Comparison of ENCODE assay signal across 1 cellular context in genomic region chr6:7270320-7271204, GRCh38.
TF ChIP-seq lines count a peak whose summit lies in the region.

No MANE protein-coding gene starts in this region.

TF ChIP-seq in HepG2, 621 proteins besides CTCF, POLR2A, EP300 and RAD21 (continued from another document and continues in another):
- TF ChIP-seq, protein P1, sequence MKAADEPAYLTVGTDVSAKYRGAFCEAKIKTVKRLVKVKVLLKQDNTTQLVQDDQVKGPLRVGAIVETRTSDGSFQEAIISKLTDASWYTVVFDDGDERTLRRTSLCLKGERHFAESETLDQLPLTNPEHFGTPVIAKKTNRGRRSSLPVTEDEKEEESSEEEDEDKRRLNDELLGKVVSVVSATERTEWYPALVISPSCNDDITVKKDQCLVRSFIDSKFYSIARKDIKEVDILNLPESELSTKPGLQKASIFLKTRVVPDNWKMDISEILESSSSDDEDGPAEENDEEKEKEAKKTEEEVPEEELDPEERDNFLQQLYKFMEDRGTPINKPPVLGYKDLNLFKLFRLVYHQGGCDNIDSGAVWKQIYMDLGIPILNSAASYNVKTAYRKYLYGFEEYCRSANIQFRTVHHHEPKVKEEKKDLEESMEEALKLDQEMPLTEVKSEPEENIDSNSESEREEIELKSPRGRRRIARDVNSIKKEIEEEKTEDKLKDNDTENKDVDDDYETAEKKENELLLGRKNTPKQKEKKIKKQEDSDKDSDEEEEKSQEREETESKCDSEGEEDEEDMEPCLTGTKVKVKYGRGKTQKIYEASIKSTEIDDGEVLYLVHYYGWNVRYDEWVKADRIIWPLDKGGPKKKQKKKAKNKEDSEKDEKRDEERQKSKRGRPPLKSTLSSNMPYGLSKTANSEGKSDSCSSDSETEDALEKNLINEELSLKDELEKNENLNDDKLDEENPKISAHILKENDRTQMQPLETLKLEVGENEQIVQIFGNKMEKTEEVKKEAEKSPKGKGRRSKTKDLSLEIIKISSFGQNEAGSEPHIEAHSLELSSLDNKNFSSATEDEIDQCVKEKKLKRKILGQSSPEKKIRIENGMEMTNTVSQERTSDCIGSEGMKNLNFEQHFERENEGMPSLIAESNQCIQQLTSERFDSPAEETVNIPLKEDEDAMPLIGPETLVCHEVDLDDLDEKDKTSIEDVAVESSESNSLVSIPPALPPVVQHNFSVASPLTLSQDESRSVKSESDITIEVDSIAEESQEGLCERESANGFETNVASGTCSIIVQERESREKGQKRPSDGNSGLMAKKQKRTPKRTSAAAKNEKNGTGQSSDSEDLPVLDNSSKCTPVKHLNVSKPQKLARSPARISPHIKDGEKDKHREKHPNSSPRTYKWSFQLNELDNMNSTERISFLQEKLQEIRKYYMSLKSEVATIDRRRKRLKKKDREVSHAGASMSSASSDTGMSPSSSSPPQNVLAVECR (CRISPR knock-in tag; IDR thresholded peaks at IDR 0.05; ENCODE audit: borderline replicate concordance) = peak; percentile 78
- TF ChIP-seq SRY (CRISPR knock-in tag; IDR thresholded peaks at IDR 0.05) (no peak), FOSL2 (CRISPR knock-in tag; IDR thresholded peaks at IDR 0.05) (peak; percentile 29), LCORL (IDR thresholded peaks at IDR 0.05) (no peak), LCORL (CRISPR knock-in tag; IDR thresholded peaks at IDR 0.05) (peak; percentile 94), ZNF263 (CRISPR knock-in tag; IDR thresholded peaks at IDR 0.05) (0 out of 2 replicates have a peak, but pooled peaks have one; percentile 11), GATAD2A (CRISPR knock-in tag; IDR thresholded peaks at IDR 0.05) (peak; percentile 44), TCF7 (IDR thresholded peaks at IDR 0.05; ENCODE audit: low read depth) (0 out of 2 replicates have a peak, but pooled peaks have one; percentile 4), ZNF235 (CRISPR knock-in tag; IDR thresholded peaks at IDR 0.05; ENCODE audit: borderline replicate concordance) (no peak), HNF4G (IDR thresholded peaks at IDR 0.05; ENCODE audit: borderline replicate concordance, low read depth, low read length) (peak; percentile 97), HNF4G (CRISPR knock-in tag; IDR thresholded peaks at IDR 0.05; ENCODE audit: borderline replicate concordance, low read depth) (peak; percentile 90; the same call in 1 of the 2 replicates), E2F1 (CRISPR knock-in tag; IDR thresholded peaks at IDR 0.05) (no peak), REXO4 (CRISPR knock-in tag; IDR thresholded peaks at IDR 0.05; ENCODE audit: borderline replicate concordance) (no peak), XBP1 (CRISPR knock-in tag; IDR thresholded peaks at IDR 0.05) (no peak), HNRNPL (IDR thresholded peaks at IDR 0.05; ENCODE audit: low read depth, low read length) (peak; percentile 95), CENPT (CRISPR knock-in tag; IDR thresholded peaks at IDR 0.05; ENCODE audit: low read depth) (no peak), MED8 (CRISPR knock-in tag; IDR thresholded peaks at IDR 0.05; ENCODE audit: insufficient replicate concordance) (no peak), PREB (CRISPR knock-in tag; IDR thresholded peaks at IDR 0.05) (no peak), SIN3A (IDR thresholded peaks at IDR 0.05; ENCODE audit: borderline replicate concordance, low read depth, low read length) (no peak), NFYC (CRISPR knock-in tag; IDR thresholded peaks at IDR 0.05) (no peak; the same call in 1 of the 2 replicates), KDM3A (CRISPR knock-in tag; IDR thresholded peaks at IDR 0.05; ENCODE audit: low read depth) (no peak), MIER3 (CRISPR knock-in tag; IDR thresholded peaks at IDR 0.05; ENCODE audit: borderline replicate concordance) (peak; percentile 80; the same call in 1 of the 2 replicates), ZNF232 (CRISPR knock-in tag; IDR thresholded peaks at IDR 0.05; ENCODE audit: borderline replicate concordance) (no peak; the same call in 1 of the 2 replicates), ZNF382 (CRISPR knock-in tag; IDR thresholded peaks at IDR 0.05; ENCODE audit: borderline replicate concordance) (no peak), ZNF766 (CRISPR knock-in tag; IDR thresholded peaks at IDR 0.05; ENCODE audit: borderline replicate concordance) (peak; percentile 82; the same call in 1 of the 2 replicates), PCBP2 (optimal IDR thresholded peaks at IDR 0.05; ENCODE audit: low read depth, low read length, poor library complexity, severe bottlenecking) (no peak), MAFF (IDR thresholded peaks at IDR 0.05; ENCODE audit: low read depth, low read length) (no peak), NR3C1 (CRISPR knock-in tag; IDR thresholded peaks at IDR 0.05) (no peak), ZNF780A (CRISPR knock-in tag; IDR thresholded peaks at IDR 0.05) (no peak), KDM4B (CRISPR knock-in tag; IDR thresholded peaks at IDR 0.05) (no peak), GATAD1 (CRISPR knock-in tag; IDR thresholded peaks at IDR 0.05) (0 out of 2 replicates have a peak, but pooled peaks have one; percentile 28), SSRP1 (CRISPR knock-in tag; IDR thresholded peaks at IDR 0.05) (no peak), PPARG (CRISPR knock-in tag; conservative IDR thresholded peaks at IDR 0.05) (peak; percentile 78), TERF1 (CRISPR knock-in tag; IDR thresholded peaks at IDR 0.05) (no peak), NFRKB (IDR thresholded peaks at IDR 0.05) (no peak), TGIF2 (CRISPR knock-in tag; IDR thresholded peaks at IDR 0.05) (no peak)
- TF ChIP-seq, protein P2, sequence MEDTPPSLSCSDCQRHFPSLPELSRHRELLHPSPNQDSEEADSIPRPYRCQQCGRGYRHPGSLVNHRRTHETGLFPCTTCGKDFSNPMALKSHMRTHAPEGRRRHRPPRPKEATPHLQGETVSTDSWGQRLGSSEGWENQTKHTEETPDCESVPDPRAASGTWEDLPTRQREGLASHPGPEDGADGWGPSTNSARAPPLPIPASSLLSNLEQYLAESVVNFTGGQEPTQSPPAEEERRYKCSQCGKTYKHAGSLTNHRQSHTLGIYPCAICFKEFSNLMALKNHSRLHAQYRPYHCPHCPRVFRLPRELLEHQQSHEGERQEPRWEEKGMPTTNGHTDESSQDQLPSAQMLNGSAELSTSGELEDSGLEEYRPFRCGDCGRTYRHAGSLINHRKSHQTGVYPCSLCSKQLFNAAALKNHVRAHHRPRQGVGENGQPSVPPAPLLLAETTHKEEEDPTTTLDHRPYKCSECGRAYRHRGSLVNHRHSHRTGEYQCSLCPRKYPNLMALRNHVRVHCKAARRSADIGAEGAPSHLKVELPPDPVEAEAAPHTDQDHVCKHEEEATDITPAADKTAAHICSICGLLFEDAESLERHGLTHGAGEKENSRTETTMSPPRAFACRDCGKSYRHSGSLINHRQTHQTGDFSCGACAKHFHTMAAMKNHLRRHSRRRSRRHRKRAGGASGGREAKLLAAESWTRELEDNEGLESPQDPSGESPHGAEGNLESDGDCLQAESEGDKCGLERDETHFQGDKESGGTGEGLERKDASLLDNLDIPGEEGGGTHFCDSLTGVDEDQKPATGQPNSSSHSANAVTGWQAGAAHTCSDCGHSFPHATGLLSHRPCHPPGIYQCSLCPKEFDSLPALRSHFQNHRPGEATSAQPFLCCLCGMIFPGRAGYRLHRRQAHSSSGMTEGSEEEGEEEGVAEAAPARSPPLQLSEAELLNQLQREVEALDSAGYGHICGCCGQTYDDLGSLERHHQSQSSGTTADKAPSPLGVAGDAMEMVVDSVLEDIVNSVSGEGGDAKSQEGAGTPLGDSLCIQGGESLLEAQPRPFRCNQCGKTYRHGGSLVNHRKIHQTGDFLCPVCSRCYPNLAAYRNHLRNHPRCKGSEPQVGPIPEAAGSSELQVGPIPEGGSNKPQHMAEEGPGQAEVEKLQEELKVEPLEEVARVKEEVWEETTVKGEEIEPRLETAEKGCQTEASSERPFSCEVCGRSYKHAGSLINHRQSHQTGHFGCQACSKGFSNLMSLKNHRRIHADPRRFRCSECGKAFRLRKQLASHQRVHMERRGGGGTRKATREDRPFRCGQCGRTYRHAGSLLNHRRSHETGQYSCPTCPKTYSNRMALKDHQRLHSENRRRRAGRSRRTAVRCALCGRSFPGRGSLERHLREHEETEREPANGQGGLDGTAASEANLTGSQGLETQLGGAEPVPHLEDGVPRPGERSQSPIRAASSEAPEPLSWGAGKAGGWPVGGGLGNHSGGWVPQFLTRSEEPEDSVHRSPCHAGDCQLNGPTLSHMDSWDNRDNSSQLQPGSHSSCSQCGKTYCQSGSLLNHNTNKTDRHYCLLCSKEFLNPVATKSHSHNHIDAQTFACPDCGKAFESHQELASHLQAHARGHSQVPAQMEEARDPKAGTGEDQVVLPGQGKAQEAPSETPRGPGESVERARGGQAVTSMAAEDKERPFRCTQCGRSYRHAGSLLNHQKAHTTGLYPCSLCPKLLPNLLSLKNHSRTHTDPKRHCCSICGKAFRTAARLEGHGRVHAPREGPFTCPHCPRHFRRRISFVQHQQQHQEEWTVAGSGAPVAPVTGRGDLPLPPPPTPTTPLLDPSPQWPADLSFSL (CRISPR knock-in tag; IDR thresholded peaks at IDR 0.05) = peak; percentile 7; the same call in 1 of the 2 replicates
- TF ChIP-seq, protein P3, sequence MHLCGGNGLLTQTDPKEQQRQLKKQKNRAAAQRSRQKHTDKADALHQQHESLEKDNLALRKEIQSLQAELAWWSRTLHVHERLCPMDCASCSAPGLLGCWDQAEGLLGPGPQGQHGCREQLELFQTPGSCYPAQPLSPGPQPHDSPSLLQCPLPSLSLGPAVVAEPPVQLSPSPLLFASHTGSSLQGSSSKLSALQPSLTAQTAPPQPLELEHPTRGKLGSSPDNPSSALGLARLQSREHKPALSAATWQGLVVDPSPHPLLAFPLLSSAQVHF (CRISPR knock-in tag; IDR thresholded peaks at IDR 0.05) = no peak
- TF ChIP-seq, protein P4, sequence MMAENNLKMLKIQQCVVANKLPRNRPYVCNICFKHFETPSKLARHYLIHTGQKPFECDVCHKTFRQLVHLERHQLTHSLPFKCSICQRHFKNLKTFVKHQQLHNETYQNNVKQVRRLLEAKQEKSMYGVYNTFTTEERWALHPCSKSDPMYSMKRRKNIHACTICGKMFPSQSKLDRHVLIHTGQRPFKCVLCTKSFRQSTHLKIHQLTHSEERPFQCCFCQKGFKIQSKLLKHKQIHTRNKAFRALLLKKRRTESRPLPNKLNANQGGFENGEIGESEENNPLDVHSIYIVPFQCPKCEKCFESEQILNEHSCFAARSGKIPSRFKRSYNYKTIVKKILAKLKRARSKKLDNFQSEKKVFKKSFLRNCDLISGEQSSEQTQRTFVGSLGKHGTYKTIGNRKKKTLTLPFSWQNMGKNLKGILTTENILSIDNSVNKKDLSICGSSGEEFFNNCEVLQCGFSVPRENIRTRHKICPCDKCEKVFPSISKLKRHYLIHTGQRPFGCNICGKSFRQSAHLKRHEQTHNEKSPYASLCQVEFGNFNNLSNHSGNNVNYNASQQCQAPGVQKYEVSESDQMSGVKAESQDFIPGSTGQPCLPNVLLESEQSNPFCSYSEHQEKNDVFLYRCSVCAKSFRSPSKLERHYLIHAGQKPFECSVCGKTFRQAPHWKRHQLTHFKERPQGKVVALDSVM (CRISPR knock-in tag; IDR thresholded peaks at IDR 0.05) = peak; percentile 95
- TF ChIP-seq, protein P5, sequence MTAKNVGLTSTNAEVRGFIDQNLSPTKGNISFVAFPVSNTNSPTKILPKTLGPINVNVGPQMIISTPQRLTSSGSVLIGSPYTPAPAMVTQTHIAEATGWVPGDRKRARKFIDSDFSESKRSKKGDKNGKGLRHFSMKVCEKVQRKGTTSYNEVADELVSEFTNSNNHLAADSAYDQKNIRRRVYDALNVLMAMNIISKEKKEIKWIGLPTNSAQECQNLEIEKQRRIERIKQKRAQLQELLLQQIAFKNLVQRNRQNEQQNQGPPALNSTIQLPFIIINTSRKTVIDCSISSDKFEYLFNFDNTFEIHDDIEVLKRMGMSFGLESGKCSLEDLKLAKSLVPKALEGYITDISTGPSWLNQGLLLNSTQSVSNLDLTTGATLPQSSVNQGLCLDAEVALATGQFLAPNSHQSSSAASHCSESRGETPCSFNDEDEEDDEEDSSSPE (CRISPR knock-in tag; IDR thresholded peaks at IDR 0.05) = no peak
- TF ChIP-seq, protein P6, sequence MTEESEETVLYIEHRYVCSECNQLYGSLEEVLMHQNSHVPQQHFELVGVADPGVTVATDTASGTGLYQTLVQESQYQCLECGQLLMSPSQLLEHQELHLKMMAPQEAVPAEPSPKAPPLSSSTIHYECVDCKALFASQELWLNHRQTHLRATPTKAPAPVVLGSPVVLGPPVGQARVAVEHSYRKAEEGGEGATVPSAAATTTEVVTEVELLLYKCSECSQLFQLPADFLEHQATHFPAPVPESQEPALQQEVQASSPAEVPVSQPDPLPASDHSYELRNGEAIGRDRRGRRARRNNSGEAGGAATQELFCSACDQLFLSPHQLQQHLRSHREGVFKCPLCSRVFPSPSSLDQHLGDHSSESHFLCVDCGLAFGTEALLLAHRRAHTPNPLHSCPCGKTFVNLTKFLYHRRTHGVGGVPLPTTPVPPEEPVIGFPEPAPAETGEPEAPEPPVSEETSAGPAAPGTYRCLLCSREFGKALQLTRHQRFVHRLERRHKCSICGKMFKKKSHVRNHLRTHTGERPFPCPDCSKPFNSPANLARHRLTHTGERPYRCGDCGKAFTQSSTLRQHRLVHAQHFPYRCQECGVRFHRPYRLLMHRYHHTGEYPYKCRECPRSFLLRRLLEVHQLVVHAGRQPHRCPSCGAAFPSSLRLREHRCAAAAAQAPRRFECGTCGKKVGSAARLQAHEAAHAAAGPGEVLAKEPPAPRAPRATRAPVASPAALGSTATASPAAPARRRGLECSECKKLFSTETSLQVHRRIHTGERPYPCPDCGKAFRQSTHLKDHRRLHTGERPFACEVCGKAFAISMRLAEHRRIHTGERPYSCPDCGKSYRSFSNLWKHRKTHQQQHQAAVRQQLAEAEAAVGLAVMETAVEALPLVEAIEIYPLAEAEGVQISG (CRISPR knock-in tag; IDR thresholded peaks at IDR 0.05) = peak; percentile 82
